In the genomic region with DNA sequence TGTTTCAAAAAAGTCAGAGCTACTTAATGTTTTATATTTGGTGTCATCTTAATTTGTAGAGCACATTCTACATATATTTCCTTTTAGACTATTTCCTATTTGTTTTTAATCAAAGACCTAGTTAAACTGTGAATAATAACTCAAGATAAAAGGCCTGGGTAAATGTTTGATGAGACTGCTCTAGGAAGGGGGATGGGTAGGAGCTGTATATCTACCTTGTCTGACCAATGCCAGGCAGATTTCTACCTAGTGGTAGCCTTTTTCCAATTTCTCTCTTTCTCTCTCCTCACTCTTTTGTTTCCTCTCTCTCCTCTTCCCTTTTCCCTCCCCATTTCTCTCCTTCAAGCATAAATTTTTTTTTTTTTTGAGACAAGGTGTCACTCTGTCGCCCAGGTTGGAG, we compare ENCODE assay signal across 21 cellular contexts.
"Had no signal": no experiment of that assay in that cellular context is flagged by ENCODE, and none has a peak within 500 bp of the region (broad histone marks: within the 10 kb centered on the region; RNA-seq: fewer than 3 reads in every experiment).

No MANE protein-coding gene starts in this region.

- H3K27me3 Mint-ChIP-seq: effector memory CD8-positive, alpha-beta T cell; naive B cell had no signal

- H3K27me3 ChIP-seq: esophagus squamous epithelium, gastroesophageal sphincter, suprapubic skin, thyroid gland, upper lobe of right lung, vagina had no signal

- H3K4me3 Mint-ChIP-seq: effector memory CD8-positive, alpha-beta T cell; naive B cell; nephron progenitor cell had no signal

- H3K36me3 ChIP-seq: esophagus squamous epithelium, gastroesophageal sphincter, suprapubic skin, thyroid gland, upper lobe of right lung, vagina had no signal

- H3K36me3 Mint-ChIP-seq: naive B cell had no signal

- H3K9me3 Mint-ChIP-seq: effector memory CD8-positive, alpha-beta T cell; nephron progenitor cell had no signal

- H3K27ac ChIP-seq: epithelial cell of prostate, gastroesophageal sphincter, thyroid gland, upper lobe of right lung, vagina had no signal

- DNase-seq: effector memory CD8-positive, alpha-beta T cell; esophagus squamous epithelium; foreskin fibroblast; kidney; left cardiac atrium; left ventricle myocardium superior; mesenchymal stem cell; naive B cell; nephron progenitor cell; posterior cingulate gyrus; right cardiac atrium; stimulated activated CD4-positive, alpha-beta T cell treated with anti-CD3 and anti-CD28 coated beads, Interleukin-2, amount 100 ng/mL, for 48 hours; stimulated activated naive CD8-positive, alpha-beta T cell treated with anti-CD3 and anti-CD28 coated beads, Interleukin-15, Interleukin-2, amounts not matched to agents 100 U/mL and 50 U/mL, for 24 hours; thyroid gland; upper lobe of right lung had no signal

- H3K9me3 ChIP-seq: esophagus squamous epithelium, gastroesophageal sphincter, suprapubic skin, thyroid gland, upper lobe of right lung, vagina had no signal

- H3K4me1 ChIP-seq: thyroid gland, upper lobe of right lung, vagina had no signal

- ATAC-seq: effector memory CD8-positive, alpha-beta T cell; gastroesophageal sphincter; left cardiac atrium; left ventricle myocardium superior; right cardiac atrium; stimulated activated naive CD8-positive, alpha-beta T cell treated with anti-CD3 and anti-CD28 coated beads, Interleukin-15, Interleukin-2, amounts not matched to agents 100 U/mL and 50 U/mL, for 24 hours; upper lobe of right lung had no signal

- FAIRE-seq: kidney had no signal

- H3K27ac Mint-ChIP-seq: nephron progenitor cell had no signal

- H3K4me3 ChIP-seq: esophagus squamous epithelium, gastroesophageal sphincter, lung, smooth muscle cell, suprapubic skin, thyroid gland, upper lobe of right lung, vagina had no signal
